ENCODE assay signal across 9 cellular contexts in genomic region chr14:22973217-22974032, GRCh38. TPM values are rescaled to one million over a fixed set of nuclear protein-coding genes. Genes with fewer than 3 reads are reported as not detected.
DNase-seq lines count a peak whose midpoint lies in the region; ATAC-seq, FAIRE-seq and TF ChIP-seq lines count a peak whose summit lies in the region.
"Had no signal": no experiment of that assay in that cellular context is flagged by ENCODE, and none has a peak within 500 bp of the region (broad histone marks: within the 10 kb centered on the region; RNA-seq: fewer than 3 reads in every experiment).

No MANE protein-coding gene starts in this region.

- H3K79me2 ChIP-seq in DOHH2 (ENCODE audit: control insufficient read depth, low read length) (no peaks in the 10 kb centered on the region), osteoblast (ENCODE audit: insufficient read depth, low read length) (peaks cover 21% of the 10 kb centered on the region)

- H3K9me3 ChIP-seq in A549 (no peaks in the 10 kb centered on the region), DOHH2 (ENCODE audit: control insufficient read depth, insufficient read depth, low read length) (no peaks in the 10 kb centered on the region), osteoblast (ENCODE audit: low read depth, low read length) (no peaks in the 10 kb centered on the region)

- CTCF ChIA-PET in A549 (lab: Yijun Ruan, JAX), result interaction anchor here (0.7 to 34.0 kb wide), 25 partner anchors 10 to 417 kb away, joined by 3 to 1206 read pairs (median 6); partner anchors contain the start of genes AJUBA, CDH24, HAUS4 and PRMT5
- CTCF ChIA-PET in activated CD8-positive, alpha-beta T cell treated with anti-CD3 and anti-CD28 coated beads for 36 hours (lab: Charles Lee), result interaction anchor here (0.8 to 12.5 kb wide), 30 partner anchors 10 to 121 kb away, joined by 3 to 209 read pairs (median 5); partner anchors contain the start of genes ACIN1, AJUBA, C14orf119 and CDH24

- DNase-seq in A549 (ENCODE audit: low read depth in 1 of 2, low spot score in 1 of 2), result peak; percentile 63 to 79
- peak; percentile 14 for DNase-seq in NCI-H146 treated with DMSO at 0.1 percent for 48 hours (lab: John Stamatoyannopoulos, UW; ENCODE audit: unreplicated experiment)
- DNase-seq in activated CD8-positive, alpha-beta T cell treated with anti-CD3 and anti-CD28 coated beads for 36 hours, result peak; percentile 56
- peak; percentile 79 for DNase-seq in fibroblast of villous mesenchyme (ENCODE audit: low read depth)
- peak; percentile 90 for DNase-seq in osteoblast (ENCODE audit: insufficient read length, low spot score, missing footprints)

- H3K4me1 ChIP-seq in A549, result peaks cover 63% of the 10 kb centered on the region
- H3K4me1 ChIP-seq in DOHH2 (ENCODE audit: control insufficient read depth, low read length), result peaks cover 26% of the 10 kb centered on the region
- H3K4me1 ChIP-seq in osteoblast (ENCODE audit: insufficient read depth, low read length), result peaks cover 33% of the 10 kb centered on the region

- 81% methylated on average over 3 of the region's 6 CpGs for WGBS in A549 (ENCODE audit: missing lambda C conversion rate)

- H3K27ac ChIP-seq in A549 (peak overlapping the region; percentile 98 to 100), DOHH2 (ENCODE audit: low read depth, low read length) (no peak overlapping the region), osteoblast (ENCODE audit: low read depth, low read length) (no peak overlapping the region)

- no peak for FAIRE-seq in A549 (lab: Jason Lieb, UNC)
- FAIRE-seq: endometrium had no signal

- H3K27me3 ChIP-seq in DOHH2 (ENCODE audit: control insufficient read depth, low read length) (no peaks in the 10 kb centered on the region), osteoblast (ENCODE audit: insufficient read depth, low read length) (no peaks in the 10 kb centered on the region)

- 0 out of 2 replicates have a peak, but pooled peaks cover 3% of the 10 kb centered on the region for H3F3A ChIP-seq in DOHH2 (ENCODE audit: control insufficient read depth, insufficient read depth)

- no peaks in the 10 kb centered on the region for H3K36me3 Mint-ChIP-seq in activated CD8-positive, alpha-beta T cell treated with anti-CD3 and anti-CD28 coated beads for 36 hours (ENCODE audit: low read depth)

- no peaks in the 10 kb centered on the region for H3K9me3 Mint-ChIP-seq in activated CD8-positive, alpha-beta T cell treated with anti-CD3 and anti-CD28 coated beads for 36 hours

- no peak overlapping the region for H2AFZ ChIP-seq in osteoblast (ENCODE audit: low read length)

- no peaks in the 10 kb centered on the region for H3K4me1 Mint-ChIP-seq in activated CD8-positive, alpha-beta T cell treated with anti-CD3 and anti-CD28 coated beads for 36 hours (ENCODE audit: low read depth)

- intact Hi-C loops in activated CD8-positive, alpha-beta T cell treated with anti-CD3 and anti-CD28 coated beads for 36 hours (cut with micrococcal nuclease), result no loop called here

- H3K4me2 ChIP-seq in A549 (peak overlapping the region; percentile 96), DOHH2 (ENCODE audit: low read length) (no peak overlapping the region), osteoblast (ENCODE audit: insufficient read depth, low read length) (no peak overlapping the region)

- no peaks in the 10 kb centered on the region for H4K20me1 ChIP-seq in DOHH2 (ENCODE audit: control insufficient read depth, insufficient read depth, low read depth, low read length)
- peaks cover 19% of the 10 kb centered on the region for H4K20me1 ChIP-seq in osteoblast (ENCODE audit: insufficient read depth, low read length)

- TF ChIP-seq POLR2A in A549 (IDR thresholded peaks at IDR 0.05; ENCODE audit: low read length), result no peak

- H3K9me2 ChIP-seq in DOHH2 (replicated peaks; ENCODE audit: control insufficient read depth, low read length), result no peaks in the 10 kb centered on the region

- no peak overlapping the region for H3K27ac Mint-ChIP-seq in activated CD8-positive, alpha-beta T cell treated with anti-CD3 and anti-CD28 coated beads for 36 hours

- H3K4me3 ChIP-seq in A549 (no peak overlapping the region), DOHH2 (ENCODE audit: low read length) (no peak overlapping the region), fibroblast of villous mesenchyme (ENCODE audit: low read depth, low read length) (no peak overlapping the region), osteoblast (ENCODE audit: insufficient read depth, low read length) (no peak overlapping the region)

- H3K4me3 Mint-ChIP-seq in activated CD8-positive, alpha-beta T cell treated with anti-CD3 and anti-CD28 coated beads for 36 hours, result no peak overlapping the region

- H3K36me3 ChIP-seq in DOHH2 (ENCODE audit: control insufficient read depth, low read length), result 0 out of 2 replicates have a peak, but pooled peaks cover 3% of the 10 kb centered on the region
- peaks cover 61% of the 10 kb centered on the region for H3K36me3 ChIP-seq in osteoblast (ENCODE audit: insufficient read depth, low read length)

- peak; percentile 86 to 87 for TF ChIP-seq RAD21 in A549 (conservative IDR thresholded peaks at IDR 0.05 in 1 of 2, IDR thresholded peaks at IDR 0.05 in 1 of 2)

- POLR2A ChIA-PET in A549 (lab: Yijun Ruan, JAX), result interaction anchor here (1.3 to 3.3 kb wide), 3 partner anchors 9 to 16 kb away, joined by 9 to 33 read pairs (median 13); partner anchors contain the start of genes AJUBA and HAUS4
- POLR2A ChIA-PET in activated CD8-positive, alpha-beta T cell treated with anti-CD3 and anti-CD28 coated beads for 36 hours (lab: Charles Lee), result interaction anchor here (0.9 to 1.6 kb wide), 4 partner anchors 8 to 86 kb away, joined by 3 to 6 read pairs (median 4); partner anchors contain the start of gene AJUBA

- H3K27me3 Mint-ChIP-seq in activated CD8-positive, alpha-beta T cell treated with anti-CD3 and anti-CD28 coated beads for 36 hours, result no peaks in the 10 kb centered on the region

- ATAC-seq in A549, result peak; percentile 24 to 45
- peak; percentile 69 for ATAC-seq in activated CD8-positive, alpha-beta T cell treated with anti-CD3 and anti-CD28 coated beads for 36 hours
- ATAC-seq in GM18867 (IDR thresholded peaks at IDR 0.05; ENCODE audit: unreplicated experiment), result no peak
- no peak for ATAC-seq in GM18517 (IDR thresholded peaks at IDR 0.05; ENCODE audit: unreplicated experiment)

- peak; percentile 83 for TF ChIP-seq CTCF in A549 (IDR thresholded peaks at IDR 0.05)
- TF ChIP-seq CTCF in DOHH2 (IDR thresholded peaks at IDR 0.05; ENCODE audit: low read depth, low read length, poor library complexity, severe bottlenecking), result peak; percentile 79
- TF ChIP-seq CTCF in activated CD8-positive, alpha-beta T cell treated with anti-CD3 and anti-CD28 coated beads for 36 hours (IDR thresholded peaks at IDR 0.05), result peak; percentile 80
- peak; percentile 68 for TF ChIP-seq CTCF in fibroblast of villous mesenchyme (IDR thresholded peaks at IDR 0.05; ENCODE audit: insufficient read depth, low read depth, low read length)
- TF ChIP-seq CTCF in osteoblast (IDR thresholded peaks at IDR 0.05; ENCODE audit: extremely low read depth, low read depth, low read length), result peak; percentile 67

- no peak for TF ChIP-seq EP300 in A549 (IDR thresholded peaks at IDR 0.05)

RNA-seq across cellular contexts. Expression of gene AJUBA, which starts 8.9 kb away (rescaled TPM):
- polyA plus RNA-seq in A549 (2011; rRNA removed), result 98.0 and 152 TPM in 2 replicates
- polyA plus RNA-seq in A549 (2012; cell fraction: cytosol; rRNA removed), result 46.7 and 67.4 TPM in 2 replicates
- polyA plus RNA-seq in A549 (2012; cell fraction: nucleus; rRNA removed), result 71.5 and 76.7 TPM in 2 replicates
- polyA plus RNA-seq in A549 (2017; fragmentation: RNase III; extraction: RNeasy Plus Mini Kit Qiagen cat#74134 plus additional on column Dnase treatment), result 53.4 to 68.0 TPM (median 59.0 TPM) in 3 replicates
- polyA minus RNA-seq in A549 (2011; rRNA and poly(A)+ RNA removed), result 137 and 160 TPM in 2 replicates
- total RNA-seq in activated CD8-positive, alpha-beta T cell treated with anti-CD3 and anti-CD28 coated beads for 36 hours, result 1 to 10 TPM; 2.3 to 2.6 TPM
- total RNA-seq in fibroblast of villous mesenchyme, result 105 and 131 TPM in 2 replicates
- total RNA-seq in osteoblast, result 63.9 and 74.9 TPM in 2 replicates

RNA-seq across cellular contexts. Expression of gene HAUS4, which starts 16.5 kb away (rescaled TPM):
- polyA plus RNA-seq in A549 (2011; rRNA removed) (69.3 and 76.0 TPM in 2 replicates), A549 (2017; fragmentation: RNase III; extraction: RNeasy Plus Mini Kit Qiagen cat#74134 plus additional on column Dnase treatment) (35.9 to 42.6 TPM (median 37.3 TPM) in 3 replicates)
- polyA plus RNA-seq in A549 (2012; cell fraction: cytosol; rRNA removed), result 32.4 and 37.5 TPM in 2 replicates
- 33.2 and 48.7 TPM in 2 replicates for polyA plus RNA-seq in A549 (2012; cell fraction: nucleus; rRNA removed)
- 33.1 and 40.3 TPM in 2 replicates for polyA minus RNA-seq in A549 (2011; rRNA and poly(A)+ RNA removed)
- total RNA-seq in activated CD8-positive, alpha-beta T cell treated with anti-CD3 and anti-CD28 coated beads for 36 hours, result 10 to 100 TPM; 80.3 to 82.2 TPM
- total RNA-seq in fibroblast of villous mesenchyme (29.8 and 46.7 TPM in 2 replicates), osteoblast (43.4 and 46.9 TPM in 2 replicates)

RNA-seq across cellular contexts. Expression of gene C14orf93, which starts 36.5 kb away (rescaled TPM):
- polyA plus RNA-seq in A549 (2011; rRNA removed), result 9.7 and 10.1 TPM in 2 replicates
- 7.8 and 8.4 TPM in 2 replicates for polyA plus RNA-seq in A549 (2012; cell fraction: cytosol; rRNA removed)
- polyA plus RNA-seq in A549 (2012; cell fraction: nucleus; rRNA removed), result 18.6 and 22.8 TPM in 2 replicates
- polyA plus RNA-seq in A549 (2017; fragmentation: RNase III; extraction: RNeasy Plus Mini Kit Qiagen cat#74134 plus additional on column Dnase treatment), result 5.6 to 6.8 TPM (median 5.7 TPM) in 3 replicates
- 16.3 and 18.8 TPM in 2 replicates for polyA minus RNA-seq in A549 (2011; rRNA and poly(A)+ RNA removed)
- 10 to 100 TPM; 13.2 to 13.5 TPM for total RNA-seq in activated CD8-positive, alpha-beta T cell treated with anti-CD3 and anti-CD28 coated beads for 36 hours
- 4.5 and 4.7 TPM in 2 replicates for total RNA-seq in fibroblast of villous mesenchyme
- 12.4 and 15.9 TPM in 2 replicates for total RNA-seq in osteoblast

RNA-seq across cellular contexts. Expression of gene PRMT5, which starts 44.2 kb away (rescaled TPM):
- 214 and 299 TPM in 2 replicates for polyA plus RNA-seq in A549 (2011; rRNA removed)
- 236 and 242 TPM in 2 replicates for polyA plus RNA-seq in A549 (2012; cell fraction: cytosol; rRNA removed)
- polyA plus RNA-seq in A549 (2012; cell fraction: nucleus; rRNA removed), result 236 and 351 TPM in 2 replicates
- polyA plus RNA-seq in A549 (2017; fragmentation: RNase III; extraction: RNeasy Plus Mini Kit Qiagen cat#74134 plus additional on column Dnase treatment), result 185 to 224 TPM (median 188 TPM) in 3 replicates
- 261 and 305 TPM in 2 replicates for polyA minus RNA-seq in A549 (2011; rRNA and poly(A)+ RNA removed)
- 100 to 1,000 TPM; 107 to 116 TPM for total RNA-seq in activated CD8-positive, alpha-beta T cell treated with anti-CD3 and anti-CD28 coated beads for 36 hours
- total RNA-seq in fibroblast of villous mesenchyme, result 56.7 and 82.5 TPM in 2 replicates
- 49.2 and 56.3 TPM in 2 replicates for total RNA-seq in osteoblast

RNA-seq across cellular contexts. Expression of gene RBM23, which starts 54.5 kb away (rescaled TPM):
- polyA plus RNA-seq in A549 (2011; rRNA removed), result 68.0 and 71.7 TPM in 2 replicates
- polyA plus RNA-seq in A549 (2012; cell fraction: cytosol; rRNA removed), result 60.6 and 65.8 TPM in 2 replicates
- 97.1 and 107 TPM in 2 replicates for polyA plus RNA-seq in A549 (2012; cell fraction: nucleus; rRNA removed)
- polyA plus RNA-seq in A549 (2017; fragmentation: RNase III; extraction: RNeasy Plus Mini Kit Qiagen cat#74134 plus additional on column Dnase treatment), result 64.2 to 66.5 TPM (median 65.8 TPM) in 3 replicates
- polyA minus RNA-seq in A549 (2011; rRNA and poly(A)+ RNA removed), result 71.4 and 82.2 TPM in 2 replicates
- 10 to 100 TPM; 46.9 to 55.2 TPM for total RNA-seq in activated CD8-positive, alpha-beta T cell treated with anti-CD3 and anti-CD28 coated beads for 36 hours
- 60.9 and 68.6 TPM in 2 replicates for total RNA-seq in fibroblast of villous mesenchyme
- total RNA-seq in osteoblast, result 79.0 and 98.1 TPM in 2 replicates

Comparison
In these comparisons a context has a peak if more than half of its experiments do, and no peak if none do; other contexts are left out.
1. ATAC-seq: peak in A549 (2 of 2) and activated CD8-positive, alpha-beta T cell treated with anti-CD3 and anti-CD28 coated beads for 36 hours (single experiment); none in GM18867 (single experiment) and GM18517 (single experiment).
2. DNase-seq: peak in every context shown above with its lines; median percentile 90 in osteoblast; 79 in fibroblast of villous mesenchyme; 71 in A549; 56 in activated CD8-positive, alpha-beta T cell treated with anti-CD3 and anti-CD28 coated beads for 36 hours; 14 in NCI-H146 treated with DMSO at 0.1 percent for 48 hours.
3. H3K27ac ChIP-seq: peak in A549 (2 of 2); none in DOHH2 (single experiment) and osteoblast (single experiment).
4. RNA of gene AJUBA, which starts 8.9 kb away (total RNA-seq): 105 to 131 TPM in fibroblast of villous mesenchyme and 63.9 to 74.9 TPM in osteoblast; 2.3 to 2.6 TPM in activated CD8-positive, alpha-beta T cell treated with anti-CD3 and anti-CD28 coated beads for 36 hours; every median in the first group is over 10 times any median in the second.
5. Peak in every context shown above with its lines, with median percentiles within 50 percentile points of each other: CTCF ChIP-seq.